In genomic region chr19:19530889-19531288, GRCh38 we compare ENCODE assay signal across 2 cellular contexts.
A peak's percentile ranks its signal among the peaks of the same experiment; 100 is the strongest.
TF ChIP-seq lines count a peak whose summit lies in the region.

No MANE protein-coding gene starts in this region.

TF ChIP-seq in IMR-90, 13 proteins besides CTCF, POLR2A, EP300 and RAD21:
- TF ChIP-seq FOS (IDR thresholded peaks at IDR 0.05; ENCODE audit: low read depth, low read length), result no peak
- TF ChIP-seq MXI1 (IDR thresholded peaks at IDR 0.05; ENCODE audit: borderline replicate concordance, low read depth, low read length), result no peak
- no peak for TF ChIP-seq RCOR1 (IDR thresholded peaks at IDR 0.05; ENCODE audit: insufficient replicate concordance, low read length)
- TF ChIP-seq RFX5 (IDR thresholded peaks at IDR 0.05; ENCODE audit: low read depth, low read length), result no peak
- no peak for TF ChIP-seq MAZ (IDR thresholded peaks at IDR 0.05; ENCODE audit: borderline replicate concordance, low read depth, low read length)
- TF ChIP-seq NFE2L2 (IDR thresholded peaks at IDR 0.05; ENCODE audit: low read depth, low read length), result no peak
- no peak for TF ChIP-seq ELK1 (IDR thresholded peaks at IDR 0.05; ENCODE audit: borderline replicate concordance, low read depth, low read length)
- no peak for TF ChIP-seq SMC3 (IDR thresholded peaks at IDR 0.05; ENCODE audit: low read depth, low read length)
- TF ChIP-seq CHD1 (IDR thresholded peaks at IDR 0.05; ENCODE audit: low read depth, low read length), result no peak
- no peak for TF ChIP-seq MAFK (IDR thresholded peaks at IDR 0.05; ENCODE audit: low read depth, low read length)
- no peak for TF ChIP-seq BHLHE40 (IDR thresholded peaks at IDR 0.05; ENCODE audit: low read depth, low read length)
- no peak for TF ChIP-seq USF2 (IDR thresholded peaks at IDR 0.05; ENCODE audit: low read depth, low read length)

TF ChIP-seq in H1, 55 proteins besides CTCF, POLR2A, EP300 and RAD21:
- TF ChIP-seq POLR2AphosphoS5 (IDR thresholded peaks at IDR 0.05; ENCODE audit: low read depth, low read length) (peak; percentile 35; the same call in 1 of the 2 replicates), CREB1 (IDR thresholded peaks at IDR 0.05) (no peak)
